7 cellular contexts compared by ENCODE assay signal in genomic region chr3:160225181-160226025, GRCh38. TPM values are rescaled to one million over a fixed set of nuclear protein-coding genes. Genes with fewer than 3 reads are reported as not detected.
DNase-seq lines count a peak whose midpoint lies in the region; ATAC-seq, FAIRE-seq and TF ChIP-seq lines count a peak whose summit lies in the region.

Gene C3orf80, plus strand, starts transcription at chr3:160225422. Its CDS starts 214 bp downstream, at chr3:160225636.

- H3K4me3 ChIP-seq in body of pancreas: peak within 1 kb of the TSS; percentile 34 to 42
- peak within 1 kb of the TSS; percentile 44 to 52 for H3K4me3 ChIP-seq in small intestine (ENCODE audit: low read depth in 1 of 2, low read length in 2 of 2)

- TF ChIP-seq POLR2A in body of pancreas (IDR thresholded peaks at IDR 0.05): no peak

- intact Hi-C loops in body of pancreas (cut with DNase I): no loop called here

- in situ Hi-C loops in GM13976 (cut with MboI; ENCODE audit: low sequenced_read_pairs, unreplicated experiment): no loop called here

- H3K36me3 ChIP-seq in body of pancreas (replicated peaks in 1 of 2; ENCODE audit: insufficient read depth in 1 of 2, low read depth in 2 of 2) (no peaks in the 10 kb centered on the region), small intestine (ENCODE audit: control insufficient read depth in 2 of 2, insufficient read depth in 2 of 2, low read length in 2 of 2) (no peaks in the 10 kb centered on the region)

- peaks cover 21% of the 10 kb centered on the region for H3K4me1 ChIP-seq in body of pancreas
- H3K4me1 ChIP-seq in small intestine (ENCODE audit: control insufficient read depth in 2 of 2, insufficient read depth in 1 of 2, low read depth in 1 of 2, low read length in 1 of 2): no peaks in the 10 kb centered on the region

- peak; percentile 81 for ATAC-seq in body of pancreas

- H3K27me3 ChIP-seq in body of pancreas: peaks cover 0 to 17% of the 10 kb centered on the region in 2 donors
- peaks cover 6 to 16% of the 10 kb centered on the region in 2 donors for H3K27me3 ChIP-seq in small intestine (ENCODE audit: control insufficient read depth in 2 of 2, insufficient read depth in 2 of 2, low read length in 2 of 2)

- no peak for FAIRE-seq in small intestine (lab: Jason Lieb, UNC)

- H3K27ac ChIP-seq in body of pancreas: peak within 1 kb of the TSS in 2 of 4 donors; percentile 7 to 12
- no peak within 1 kb of the TSS for H3K27ac ChIP-seq in small intestine (ENCODE audit: low read depth in 1 of 2, low read length in 1 of 2)

- peak; percentile 76 for DNase-seq in GM13976 (ENCODE audit: low spot score)
- peak; percentile 77 for DNase-seq in HEK293T (ENCODE audit: extremely low spot score)
- peak; percentile 57 for DNase-seq in M059J (ENCODE audit: low read depth)
- DNase-seq in T follicular helper cell (ENCODE audit: low read depth): peak; percentile 10
- DNase-seq in body of pancreas: peak; percentile 50 to 66 (median 56)
- peak; percentile 77 for DNase-seq in iPS-NIHi11 (ENCODE audit: low spot score)
- DNase-seq in small intestine: peak; percentile 41

- 1% methylated on average over 93 of the region's 103 CpGs; no CpG with 5 or more reads in 1 of the 2 donors for WGBS in body of pancreas, 2 donors
- WGBS in small intestine, 3 donors: 0% methylated on average over 56 to 103 of the region's 103 CpGs

- CTCF ChIA-PET in HEK293T (lab: Yijun Ruan, JAX): interaction anchor here (1.2 kb wide), 1 partner anchor 15 kb away, joined by 6 read pairs; no protein-coding TSS in a partner anchor

- POLR2A ChIA-PET in HEK293T (lab: Yijun Ruan, JAX): interaction anchor here (0.7 to 1.1 kb wide), 2 partner anchors 62 to 175 kb away, joined by 3 to 4 read pairs; partner anchors contain the start of gene SMC4

- TF ChIP-seq CTCF in GM13976 (IDR thresholded peaks at IDR 0.05; ENCODE audit: borderline replicate concordance, control extremely low read depth, extremely low read depth, insufficient read depth, missing control alignments): peak; percentile 52
- TF ChIP-seq CTCF in body of pancreas (IDR thresholded peaks at IDR 0.05): peak in 3 of 7 experiments; percentile 3 to 33 (median 12)

- H3K9me3 ChIP-seq in body of pancreas (no peaks in the 10 kb centered on the region), small intestine (ENCODE audit: control insufficient read depth, low read depth) (no peaks in the 10 kb centered on the region)

TF ChIP-seq in HEK293T, 16 proteins besides CTCF, POLR2A, EP300 and RAD21:
- TF ChIP-seq L3MBTL2 (conservative IDR thresholded peaks at IDR 0.05) (peak; percentile 36; the same call in 1 of the 2 replicates), HDGF (IDR thresholded peaks at IDR 0.05; ENCODE audit: borderline replicate concordance) (no peak)

RNA-seq across cellular contexts. Expression of gene C3orf80, which starts in this region (rescaled TPM):
- 0.25 and 0.57 TPM in 2 replicates for total RNA-seq in M059J (2014; rRNA removed; shearing (Covaris generic))
- 1 to 10 TPM in 1 of 2 donors, under 1 TPM in 1; 0.52 to 1.3 TPM for total RNA-seq in body of pancreas
- polyA plus RNA-seq in small intestine: under 1 TPM in 2 of 3 donors, not detected in 1; 0.54 to 0.92 TPM

Comparison
In these comparisons a context has a peak if more than half of its experiments do, and no peak if none do; other contexts are left out.
1. Peak in DNase-seq in M059J; RNA of the gene not detected or under 1 TPM.
2. Peak in DNase-seq and H3K4me3 ChIP-seq in small intestine; RNA of the gene not detected or under 1 TPM.
3. DNase-seq: peak in every context shown above with its lines; median percentile 77 in HEK293T; 77 in iPS-NIHi11; 76 in GM13976; 57 in M059J; 56 in body of pancreas; 41 in small intestine; 10 in T follicular helper cell.